9 cellular contexts compared by ENCODE assay signal in the genomic region with DNA sequence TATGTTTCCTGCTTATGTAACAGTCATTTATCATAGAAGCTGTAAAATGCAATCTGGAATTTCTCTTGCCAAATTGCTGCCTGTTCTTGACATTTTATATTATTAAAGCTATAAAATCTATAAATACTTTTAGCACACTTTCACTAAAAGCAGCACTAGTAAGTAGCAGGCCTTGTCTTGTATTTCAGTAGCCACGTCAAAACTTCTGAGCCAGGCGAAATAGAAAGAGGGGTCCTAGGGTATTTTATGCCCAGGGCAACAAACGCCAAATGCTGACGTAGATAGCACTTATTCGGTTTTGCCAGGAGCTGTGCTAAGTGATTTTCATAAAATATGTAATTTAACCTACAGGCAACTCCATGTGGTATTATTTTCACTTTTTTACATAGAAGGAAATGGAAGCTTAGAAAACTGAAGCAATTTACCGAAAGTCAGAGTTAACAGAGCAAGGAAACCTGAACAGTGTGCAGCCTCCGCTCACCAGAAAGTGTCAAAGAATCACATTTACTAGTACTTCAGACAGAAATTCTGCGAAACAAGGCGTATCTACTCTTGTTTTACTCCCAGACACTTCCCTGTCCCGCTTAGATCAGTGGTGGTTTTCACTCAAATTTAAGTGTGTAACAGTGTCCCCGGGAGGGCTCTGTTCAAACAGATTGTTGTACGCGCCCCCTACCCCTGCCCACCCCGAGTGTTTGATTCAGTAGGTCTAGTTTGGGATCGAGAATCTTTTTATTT. TPM values are rescaled to one million over a fixed set of nuclear protein-coding genes. Genes with fewer than 3 reads are reported as not detected.
DNase-seq lines count a peak whose midpoint lies in the region; ATAC-seq and TF ChIP-seq lines count a peak whose summit lies in the region.
"Had no signal": no experiment of that assay in that cellular context is flagged by ENCODE, and none has a peak within 500 bp of the region (broad histone marks: within the 10 kb centered on the region; RNA-seq: fewer than 3 reads in every experiment).

No MANE protein-coding gene starts in this region.

- TF ChIP-seq POLR2A in gastroesophageal sphincter (IDR thresholded peaks at IDR 0.05), result no peak
- no peak for TF ChIP-seq POLR2A in stomach (IDR thresholded peaks at IDR 0.05)

- intact Hi-C loops in stomach (cut with DNase I; ENCODE audit: low total_unique reads), result no loop called here

- H3K27ac ChIP-seq in gastroesophageal sphincter, result peak overlapping the region in 3 of 4 donors; percentile 95 to 98 (median 97)
- H3K27ac ChIP-seq in stomach, result peak overlapping the region in 3 of 5 donors; percentile 93 to 97 (median 96)

- H3K4me3 ChIP-seq in gastroesophageal sphincter (peak overlapping the region in 1 of 2 donors; percentile 70), stomach (peak overlapping the region; percentile 66 to 81 (median 75))

- ATAC-seq in gastroesophageal sphincter (no peak), HG02588 (IDR thresholded peaks at IDR 0.05; ENCODE audit: unreplicated experiment) (no peak), HG03439 (IDR thresholded peaks at IDR 0.05; ENCODE audit: unreplicated experiment) (no peak)

- H3K4me3 Mint-ChIP-seq in T-helper 1 cell treated with Interleukin-12 subunit alpha and Interleukin-12 subunit beta and Interleukin-4 antibody, amounts not matched to agents 30 μg/mL and 1 μg/mL, for 36 hours, result peak overlapping the region; percentile 95

- H3K4me1 ChIP-seq in gastroesophageal sphincter (peaks cover 0 to 27% (median 12%) of the 10 kb centered on the region in 3 donors), stomach (peaks cover 7 to 32% (median 24%) of the 10 kb centered on the region in 4 donors)

- H3K9me3 Mint-ChIP-seq in T-helper 1 cell treated with Interleukin-12 subunit alpha and Interleukin-12 subunit beta and Interleukin-4 antibody, amounts not matched to agents 30 μg/mL and 1 μg/mL, for 36 hours, result no peaks in the 10 kb centered on the region

- H3K27me3 Mint-ChIP-seq in T-helper 1 cell treated with Interleukin-12 subunit alpha and Interleukin-12 subunit beta and Interleukin-4 antibody, amounts not matched to agents 30 μg/mL and 1 μg/mL, for 36 hours (ENCODE audit: low read depth), result no peaks in the 10 kb centered on the region

- peaks cover 0 to 10% of the 10 kb centered on the region in 2 donors for H3K36me3 ChIP-seq in gastroesophageal sphincter
- peaks cover 0 to 8% (median 5%) of the 10 kb centered on the region in 4 donors for H3K36me3 ChIP-seq in stomach

- H3K27me3 ChIP-seq in gastroesophageal sphincter (no peaks in the 10 kb centered on the region), stomach (no peaks in the 10 kb centered on the region)

- H3K4me1 Mint-ChIP-seq in T-helper 1 cell treated with Interleukin-12 subunit alpha and Interleukin-12 subunit beta and Interleukin-4 antibody, amounts not matched to agents 30 μg/mL and 1 μg/mL, for 36 hours (ENCODE audit: low read depth), result peaks cover 24% of the 10 kb centered on the region

- H3K36me3 Mint-ChIP-seq in T-helper 1 cell treated with Interleukin-12 subunit alpha and Interleukin-12 subunit beta and Interleukin-4 antibody, amounts not matched to agents 30 μg/mL and 1 μg/mL, for 36 hours (ENCODE audit: low read depth), result peaks cover 16% of the 10 kb centered on the region

- TF ChIP-seq EP300 in gastroesophageal sphincter (IDR thresholded peaks at IDR 0.05) (no peak), stomach (IDR thresholded peaks at IDR 0.05) (no peak)

- 87 to 91% methylated on average over 10 to 14 of the region's 15 CpGs for WGBS in gastroesophageal sphincter (ENCODE audit: low coverage in 1 of 2), 2 donors
- WGBS in stomach, 5 donors, result 87 to 93% (median 89%) methylated on average over 15 of the region's 15 CpGs

- no peaks in the 10 kb centered on the region for H3K9me3 ChIP-seq in gastroesophageal sphincter
- no peaks in the 10 kb centered on the region for H3K9me3 ChIP-seq in stomach

- TF ChIP-seq CTCF in gastroesophageal sphincter (IDR thresholded peaks at IDR 0.05), result no peak
- no peak for TF ChIP-seq CTCF in stomach (IDR thresholded peaks at IDR 0.05)

- DNase-seq in NCI-H146 (lab: John Stamatoyannopoulos, UW) (peak; percentile 1), NCI-H146 treated with DMSO at 0.1 percent for 48 hours (lab: John Stamatoyannopoulos, UW; ENCODE audit: unreplicated experiment) (no peak), stomach (no peak)
- DNase-seq in activated CD8-positive, alpha-beta memory T cell treated with anti-CD3 and anti-CD28 coated beads, Interleukin-2, amount 50 U/mL, for 4 hours, result no peak
- DNase-seq: activated CD4-positive, alpha-beta T cell treated with anti-CD3 and anti-CD28 coated beads for 1 hour had no signal

- H3K27ac Mint-ChIP-seq in T-helper 1 cell treated with Interleukin-12 subunit alpha and Interleukin-12 subunit beta and Interleukin-4 antibody, amounts not matched to agents 30 μg/mL and 1 μg/mL, for 36 hours, result peak overlapping the region; percentile 68

RNA-seq across cellular contexts. Expression of gene CYP20A1, which starts 1.1 kb away (rescaled TPM):
- 10 to 100 TPM; 30.5 to 45.1 (median 32.6) TPM for total RNA-seq in gastroesophageal sphincter
- total RNA-seq in stomach, result 10 to 100 TPM in 4 of 5 donors, 1 to 10 TPM in 1; 3.8 to 56.7 (median 15.1) TPM
- polyA plus RNA-seq in stomach, result 1 to 10 TPM; 5.2 to 8.2 (median 5.6) TPM
